37 cellular contexts compared by ENCODE assay signal in genomic region chr16:49010879-49011278, GRCh38.
"Had no signal": no experiment of that assay in that cellular context is flagged by ENCODE, and none has a peak within 500 bp of the region (broad histone marks: within the 10 kb centered on the region; RNA-seq: fewer than 3 reads in every experiment).

No MANE protein-coding gene starts in this region.

- H3K4me1 Mint-ChIP-seq: activated B cell treated with CpG ODN at 0.5 μM for 24 hours; activated CD4-positive, alpha-beta T cell treated with anti-CD3 and anti-CD28 coated beads, Interleukin-2, amount 10 ng/mL, durations not matched to agents 24 days and 14 days; activated naive CD4-positive, alpha-beta T cell treated with anti-CD3 and anti-CD28 coated beads, Interleukin-2, amount 10 ng/mL, durations not matched to agents 7 days and 5 days; activated naive CD4-positive, alpha-beta T cell treated with anti-CD3 and anti-CD28 coated beads, Interleukin-2, amount 50 U/mL, for 24 hours; activated naive CD8-positive, alpha-beta T cell treated with anti-CD3 and anti-CD28 coated beads, Interleukin-2, amount 10 ng/mL, durations not matched to agents 7 days and 5 days; activated naive CD8-positive, alpha-beta T cell treated with anti-CD3 and anti-CD28 coated beads, Interleukin-2, amount 50 U/mL, for 24 hours; activated T-helper 17 cell treated with anti-CD3 and anti-CD28 coated beads, Interleukin-2, amount 50 U/mL, for 72 hours; central memory CD8-positive, alpha-beta T cell had no signal

- H3K36me3 Mint-ChIP-seq: activated CD4-positive, alpha-beta memory T cell treated with anti-CD3 and anti-CD28 coated beads for 36 hours; activated naive CD4-positive, alpha-beta T cell treated with anti-CD3 and anti-CD28 coated beads, Interleukin-2, amount 10 ng/mL, durations not matched to agents 7 days and 5 days; activated naive CD4-positive, alpha-beta T cell treated with anti-CD3 and anti-CD28 coated beads, Interleukin-2, amount 50 U/mL, for 24 hours; activated naive CD8-positive, alpha-beta T cell; activated naive CD8-positive, alpha-beta T cell treated with anti-CD3 and anti-CD28 coated beads, Interleukin-2, amount 10 ng/mL, durations not matched to agents 7 days and 5 days; brain had no signal

- H3K27ac Mint-ChIP-seq: activated B cell treated with CpG ODN at 0.5 μM for 24 hours; activated CD4-positive, alpha-beta memory T cell treated with anti-CD3 and anti-CD28 coated beads for 36 hours; activated CD4-positive, alpha-beta T cell treated with anti-CD3 and anti-CD28 coated beads, Interleukin-2, amount 10 ng/mL, durations not matched to agents 24 days and 14 days; activated CD8-positive, alpha-beta T cell treated with anti-CD3 and anti-CD28 coated beads for 36 hours; activated naive CD4-positive, alpha-beta T cell treated with anti-CD3 and anti-CD28 coated beads, Interleukin-2, amount 10 ng/mL, durations not matched to agents 7 days and 5 days; activated naive CD4-positive, alpha-beta T cell treated with anti-CD3 and anti-CD28 coated beads, Interleukin-2, amount 50 U/mL, for 24 hours; activated naive CD8-positive, alpha-beta T cell; activated naive CD8-positive, alpha-beta T cell treated with anti-CD3 and anti-CD28 coated beads, Interleukin-2, amount 10 ng/mL, durations not matched to agents 7 days and 5 days; activated naive CD8-positive, alpha-beta T cell treated with anti-CD3 and anti-CD28 coated beads, Interleukin-2, amount 50 U/mL, for 24 hours; activated T-cell treated with anti-CD3 and anti-CD28 coated beads, Interleukin-2, amount 50 U/mL, for 72 hours; activated T-helper 1 cell treated with anti-CD3 and anti-CD28 coated beads, Interleukin-12 subunit alpha, Interleukin-12 subunit beta, Interleukin-2, Interleukin-4 antibody, amounts not matched to agents 30 ng/mL and 10 ng/mL and 1 ng/mL, durations not matched to agents 14 hours and 24 hours and 36 hours; activated T-helper 17 cell treated with anti-CD3 and anti-CD28 coated beads, Interleukin-2, amount 50 U/mL, for 72 hours; T-helper 1 cell treated with Interleukin-12 subunit alpha and Interleukin-12 subunit beta and Interleukin-4 antibody, amounts not matched to agents 30 μg/mL and 1 μg/mL, for 36 hours; T-helper 2 cell treated with Interferon-gamma antibody and Interleukin-4, amounts not matched to agents 5 μg/mL and 100 μg/mL, for 36 hours had no signal

- H3K4me1 ChIP-seq: ascending aorta had no signal

- H3K4me3 Mint-ChIP-seq: activated B cell treated with CpG ODN at 0.5 μM for 24 hours; activated CD4-positive, alpha-beta memory T cell treated with anti-CD3 and anti-CD28 coated beads for 36 hours; activated CD4-positive, alpha-beta T cell treated with anti-CD3 and anti-CD28 coated beads, Interleukin-2, amount 10 ng/mL, durations not matched to agents 24 days and 14 days; activated CD8-positive, alpha-beta T cell treated with anti-CD3 and anti-CD28 coated beads for 36 hours; activated naive CD4-positive, alpha-beta T cell treated with anti-CD3 and anti-CD28 coated beads, Interleukin-2, amount 10 ng/mL, durations not matched to agents 7 days and 5 days; activated naive CD4-positive, alpha-beta T cell treated with anti-CD3 and anti-CD28 coated beads, Interleukin-2, amount 50 U/mL, for 24 hours; activated naive CD8-positive, alpha-beta T cell; activated naive CD8-positive, alpha-beta T cell treated with anti-CD3 and anti-CD28 coated beads, Interleukin-2, amount 10 ng/mL, durations not matched to agents 7 days and 5 days; activated naive CD8-positive, alpha-beta T cell treated with anti-CD3 and anti-CD28 coated beads, Interleukin-2, amount 50 U/mL, for 24 hours; activated T-cell treated with anti-CD3 and anti-CD28 coated beads, Interleukin-2, amount 50 U/mL, for 4 hours; activated T-cell treated with anti-CD3 and anti-CD28 coated beads, Interleukin-2, amount 50 U/mL, for 72 hours; activated T-helper 1 cell treated with anti-CD3 and anti-CD28 coated beads, Interleukin-12 subunit alpha, Interleukin-12 subunit beta, Interleukin-2, Interleukin-4 antibody, amounts not matched to agents 30 ng/mL and 10 ng/mL and 1 ng/mL, durations not matched to agents 14 hours and 24 hours and 36 hours; activated T-helper 17 cell treated with anti-CD3 and anti-CD28 coated beads, Interleukin-2, amount 50 U/mL, for 72 hours; brain; central memory CD8-positive, alpha-beta T cell; T-helper 1 cell treated with Interleukin-12 subunit alpha and Interleukin-12 subunit beta and Interleukin-4 antibody, amounts not matched to agents 30 μg/mL and 1 μg/mL, for 36 hours; T-helper 2 cell treated with Interferon-gamma antibody and Interleukin-4, amounts not matched to agents 5 μg/mL and 100 μg/mL, for 36 hours had no signal

- DNase-seq: activated B cell treated with CpG ODN at 0.5 μM for 24 hours; activated CD4-positive, alpha-beta memory T cell treated with anti-CD3 and anti-CD28 coated beads for 36 hours; activated CD4-positive, alpha-beta T cell treated with anti-CD3 and anti-CD28 coated beads for 4 hours; activated CD4-positive, alpha-beta T cell treated with anti-CD3 and anti-CD28 coated beads, Interleukin-2, amount 10 ng/mL, durations not matched to agents 24 days and 14 days; activated CD4-positive, alpha-beta T cell treated with anti-CD3 and anti-CD28 coated beads, Interleukin-2, amount 50 U/mL, for 1 hour; activated CD4-positive, alpha-beta T cell treated with anti-CD3 and anti-CD28 coated beads, Interleukin-2, amount 50 U/mL, for 4 hours; activated CD4-positive, CD25-positive, alpha-beta regulatory T cell treated with anti-CD3 and anti-CD28 coated beads, Interleukin-2, amount 50 U/mL, for 72 hours; activated CD8-positive, alpha-beta memory T cell treated with anti-CD3 and anti-CD28 coated beads, Interleukin-2, amount 50 U/mL, for 4 hours; activated CD8-positive, alpha-beta T cell treated with anti-CD3 and anti-CD28 coated beads for 36 hours; activated effector memory CD4-positive, alpha-beta T cell treated with anti-CD3 and anti-CD28 coated beads, Interleukin-2, amount 50 U/mL, for 16 hours; activated gamma-delta T cell treated with Interleukin-2 at 50 U/mL for 16 hours; activated naive CD4-positive, alpha-beta T cell; activated naive CD4-positive, alpha-beta T cell treated with anti-CD3 and anti-CD28 coated beads, Interleukin-2, amount 10 ng/mL, durations not matched to agents 7 days and 5 days; activated naive CD8-positive, alpha-beta T cell treated with anti-CD3 and anti-CD28 coated beads, Interleukin-2, amount 10 ng/mL, durations not matched to agents 7 days and 5 days; activated naive CD8-positive, alpha-beta T cell treated with anti-CD3 and anti-CD28 coated beads, Interleukin-2, amount 50 U/mL, for 24 hours; activated T-cell treated with anti-CD3 and anti-CD28 coated beads for 4 hours; activated T-cell treated with anti-CD3 and anti-CD28 coated beads, Interleukin-2, amount 50 U/mL, for 1 hour; activated T-cell treated with anti-CD3 and anti-CD28 coated beads, Interleukin-2, amount 50 U/mL, for 4 hours; activated T-cell treated with anti-CD3 and anti-CD28 coated beads, Interleukin-2, amount 50 U/mL, for 72 hours; amygdala; anterior cingulate cortex; caudate nucleus; cerebellar nuclear complex; T-helper 1 cell; T-helper 2 cell; T-helper 9 cell had no signal

- H3K36me3 ChIP-seq: ascending aorta, cardiac muscle cell had no signal

- H3K27me3 ChIP-seq: ascending aorta, cardiac muscle cell had no signal

- H3K27me3 Mint-ChIP-seq: activated B cell treated with CpG ODN at 0.5 μM for 24 hours; activated CD4-positive, alpha-beta memory T cell treated with anti-CD3 and anti-CD28 coated beads for 36 hours; activated CD4-positive, alpha-beta T cell treated with anti-CD3 and anti-CD28 coated beads, Interleukin-2, amount 10 ng/mL, durations not matched to agents 24 days and 14 days; activated CD8-positive, alpha-beta T cell treated with anti-CD3 and anti-CD28 coated beads for 36 hours; activated naive CD4-positive, alpha-beta T cell treated with anti-CD3 and anti-CD28 coated beads, Interleukin-2, amount 10 ng/mL, durations not matched to agents 7 days and 5 days; activated naive CD8-positive, alpha-beta T cell treated with anti-CD3 and anti-CD28 coated beads, Interleukin-2, amount 10 ng/mL, durations not matched to agents 7 days and 5 days; activated naive CD8-positive, alpha-beta T cell treated with anti-CD3 and anti-CD28 coated beads, Interleukin-2, amount 50 U/mL, for 24 hours; activated T-helper 17 cell treated with anti-CD3 and anti-CD28 coated beads, Interleukin-2, amount 50 U/mL, for 72 hours; central memory CD8-positive, alpha-beta T cell had no signal

- H3K9me3 Mint-ChIP-seq: activated B cell treated with CpG ODN at 0.5 μM for 24 hours; activated CD4-positive, alpha-beta T cell treated with anti-CD3 and anti-CD28 coated beads, Interleukin-2, amount 10 ng/mL, durations not matched to agents 24 days and 14 days; activated CD8-positive, alpha-beta T cell treated with anti-CD3 and anti-CD28 coated beads for 36 hours; activated naive CD4-positive, alpha-beta T cell treated with anti-CD3 and anti-CD28 coated beads, Interleukin-2, amount 50 U/mL, for 24 hours; activated naive CD8-positive, alpha-beta T cell treated with anti-CD3 and anti-CD28 coated beads, Interleukin-2, amount 50 U/mL, for 24 hours; T-helper 1 cell treated with Interleukin-12 subunit alpha and Interleukin-12 subunit beta and Interleukin-4 antibody, amounts not matched to agents 30 μg/mL and 1 μg/mL, for 36 hours; T-helper 2 cell treated with Interferon-gamma antibody and Interleukin-4, amounts not matched to agents 5 μg/mL and 100 μg/mL, for 36 hours had no signal

- H3K4me3 ChIP-seq: ascending aorta, cardiac muscle cell had no signal

- H3K9me3 ChIP-seq: ascending aorta had no signal

- H3K27ac ChIP-seq: ascending aorta, cardiac muscle cell, VCaP had no signal

- ATAC-seq: activated CD8-positive, alpha-beta T cell treated with anti-CD3 and anti-CD28 coated beads for 36 hours; activated naive CD8-positive, alpha-beta T cell treated with anti-CD3 and anti-CD28 coated beads, Interleukin-2, amount 50 U/mL, for 24 hours; activated T-cell treated with anti-CD3 and anti-CD28 coated beads, Interleukin-2, amount 50 U/mL, for 4 hours; activated T-cell treated with anti-CD3 and anti-CD28 coated beads, Interleukin-2, amount 50 U/mL, for 72 hours; activated T-helper 17 cell treated with anti-CD3 and anti-CD28 coated beads, Interleukin-2, amount 50 U/mL, for 72 hours had no signal
